Comparison of ENCODE assay signal across 15 cellular contexts in genomic region chr11:74257934-74258553, GRCh38. TPM values are rescaled to one million over a fixed set of nuclear protein-coding genes. Genes with fewer than 3 reads are reported as not detected.
DNase-seq lines count a peak whose midpoint lies in the region; ATAC-seq and TF ChIP-seq lines count a peak whose summit lies in the region.
"Had no signal": no experiment of that assay in that cellular context is flagged by ENCODE, and none has a peak within 500 bp of the region (broad histone marks: within the 10 kb centered on the region; RNA-seq: fewer than 3 reads in every experiment).

No MANE protein-coding gene starts in this region.

- in situ Hi-C loops in GM13976 (cut with MboI; ENCODE audit: low sequenced_read_pairs, unreplicated experiment), result no loop called here

- DNase-seq in AG10803 (ENCODE audit: low read depth), result peak; percentile 68
- peak; percentile 42 for DNase-seq in NCI-H446 treated with DMSO at 0.1 percent for 48 hours (lab: John Stamatoyannopoulos, UW)
- peak; percentile 61 for DNase-seq in fibroblast of gingiva (ENCODE audit: low read depth)
- DNase-seq in myocyte (ENCODE audit: low read depth), result peak; percentile 59
- DNase-seq in GM13976 (ENCODE audit: low spot score), result no peak
- DNase-seq: activated CD4-positive, alpha-beta T cell treated with anti-CD3 and anti-CD28 coated beads, Interleukin-2, amount 10 ng/mL, durations not matched to agents 7 days and 5 days; activated naive CD8-positive, alpha-beta T cell treated with anti-CD3 and anti-CD28 coated beads for 36 hours; erythroblast; NCI-H1105; RPMI8226; stimulated activated naive CD8-positive, alpha-beta T cell treated with anti-CD3 and anti-CD28 coated beads, Interleukin-15, amount 100 ng/mL, for 72 hours had no signal

- no peak overlapping the region for H3K4me3 ChIP-seq in AG10803 (ENCODE audit: low read length)
- H3K4me3 ChIP-seq: BLaER1 treated with 17β-estradiol and CSF1 and Interleukin-3, amounts not matched to agents 10 nM and 100 nM had no signal

- ATAC-seq in GM18867 (IDR thresholded peaks at IDR 0.05; ENCODE audit: unreplicated experiment) (no peak), HG02981 (IDR thresholded peaks at IDR 0.05; ENCODE audit: unreplicated experiment) (no peak), HG02610 (IDR thresholded peaks at IDR 0.05; ENCODE audit: unreplicated experiment) (no peak)
- ATAC-seq: stimulated activated naive CD8-positive, alpha-beta T cell treated with anti-CD3 and anti-CD28 coated beads, Interleukin-15, amount 100 ng/mL, for 72 hours had no signal

- TF ChIP-seq CTCF in AG10803 (conservative IDR thresholded peaks at IDR 0.05; ENCODE audit: low read length) (no peak), GM13976 (IDR thresholded peaks at IDR 0.05; ENCODE audit: borderline replicate concordance, control extremely low read depth, extremely low read depth, insufficient read depth, missing control alignments) (no peak)

RNA-seq across cellular contexts. Expression of gene P4HA3, which starts 53.4 kb away (rescaled TPM):
- 0.42 TPM in 1 of 2 replicates, not detected in the other for total RNA-seq in myocyte
- 2.3 TPM for polyA plus RNA-seq in myocyte (2012)
- total RNA-seq: activated CD4-positive, alpha-beta T cell treated with anti-CD3 and anti-CD28 coated beads, Interleukin-2, amount 10 ng/mL, durations not matched to agents 7 days and 5 days; activated naive CD8-positive, alpha-beta T cell treated with anti-CD3 and anti-CD28 coated beads for 36 hours had no signal
